8 cellular contexts compared by ENCODE assay signal in genomic region chr7:725223-726005, GRCh38. TPM values are rescaled to one million over a fixed set of nuclear protein-coding genes. Genes with fewer than 3 reads are reported as not detected.
DNase-seq lines count a peak whose midpoint lies in the region; ATAC-seq and TF ChIP-seq lines count a peak whose summit lies in the region.

No MANE protein-coding gene starts in this region.

- intact Hi-C loops in dorsolateral prefrontal cortex (cut with DNase I), result loop anchor here (5.0 to 10.0 kb wide), 2 partner anchors 201 to 208 kb away; partner anchors contain the start of gene PDGFA (in 1 of the 2)

- H3K4me3 ChIP-seq in dorsolateral prefrontal cortex (peak overlapping the region in 50 of 59 donors; percentile 62 to 98 (median 80)), neuron (ENCODE audit: low read length) (peak overlapping the region; percentile 72)

- H3K27me3 ChIP-seq in dorsolateral prefrontal cortex (no peaks in the 10 kb centered on the region), neuron (ENCODE audit: insufficient read depth, low read length) (no peaks in the 10 kb centered on the region)

- no peak overlapping the region for H2AFZ ChIP-seq in neuron (ENCODE audit: low read depth, low read length)

- ATAC-seq in HG02588 (IDR thresholded peaks at IDR 0.05; ENCODE audit: unreplicated experiment), result no peak
- ATAC-seq in HG02981 (IDR thresholded peaks at IDR 0.05; ENCODE audit: unreplicated experiment), result no peak

- H3K36me3 ChIP-seq in neuron (ENCODE audit: insufficient read depth, low read length), result peaks cover 11% of the 10 kb centered on the region

- no peak for TF ChIP-seq CTCF in dorsolateral prefrontal cortex (IDR thresholded peaks at IDR 0.05 in 54 of 56, conservative IDR thresholded peaks at IDR 0.05 in 2 of 56; ENCODE audit: low read depth in 1 of 56, partially characterized antibody in 56 of 56)

- no peak overlapping the region for H3K27ac ChIP-seq in dorsolateral prefrontal cortex

- peaks cover 13% of the 10 kb centered on the region for H3K4me1 ChIP-seq in neuron (ENCODE audit: insufficient read depth, low read length)

- H3K9me3 ChIP-seq in neuron (ENCODE audit: low read length), result peaks cover 3% of the 10 kb centered on the region

- peak; percentile 15 for DNase-seq in ELF-1 (ENCODE audit: low read depth, low spot score)
- peak; percentile 76 for DNase-seq in MV-4-11 (lab: John Stamatoyannopoulos, UW)
- DNase-seq in dorsolateral prefrontal cortex, result no peak
- no peak for DNase-seq in UCSD-AML1 (lab: John Stamatoyannopoulos, UW; ENCODE audit: unreplicated experiment)
- no peak for DNase-seq in NCI-H345 treated with DMSO at 0.1 percent for 48 hours (lab: John Stamatoyannopoulos, UW; ENCODE audit: unreplicated experiment)

RNA-seq across cellular contexts. Expression of gene DNAAF5, which starts 1.1 kb away (rescaled TPM):
- total RNA-seq in dorsolateral prefrontal cortex, result 10 to 100 TPM; 12.7 to 37.3 (median 20.9) TPM

RNA-seq across cellular contexts. Expression of gene PRKAR1B, which starts 1.7 kb away (rescaled TPM):
- total RNA-seq in dorsolateral prefrontal cortex, result 100 to 1,000 TPM; 131 to 616 (median 457) TPM

Comparison
In these comparisons a context has a peak if more than half of its experiments do, and no peak if none do; other contexts are left out.
1. DNase-seq: peak in ELF-1 (single experiment) and MV-4-11 (single experiment); none in dorsolateral prefrontal cortex (0 of 10), UCSD-AML1 (single experiment) and NCI-H345 treated with DMSO at 0.1 percent for 48 hours (single experiment).